In the genomic region with DNA sequence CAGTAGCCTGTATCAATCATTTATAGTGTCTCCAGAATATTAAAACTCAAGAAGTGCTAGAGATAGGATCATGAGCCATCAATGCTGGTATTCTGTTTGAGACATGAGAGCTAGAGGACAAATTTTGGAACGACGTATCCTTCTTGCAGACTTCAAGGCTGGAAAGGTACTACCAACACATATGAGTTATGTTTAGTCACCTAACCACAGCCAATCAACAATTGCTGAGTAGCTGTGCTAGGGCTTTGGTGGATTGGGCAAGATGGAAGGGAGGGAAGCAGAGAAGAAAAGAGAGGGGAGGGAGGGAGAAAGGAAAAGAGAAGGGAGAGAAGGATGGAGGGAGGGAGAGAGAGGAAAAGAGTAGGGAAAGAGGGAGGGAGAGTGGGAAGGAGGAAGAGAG, we compare ENCODE assay signal across 17 cellular contexts. TPM values are rescaled to one million over a fixed set of nuclear protein-coding genes. Genes with fewer than 3 reads are reported as not detected.
DNase-seq lines count a peak whose midpoint lies in the region; ATAC-seq and TF ChIP-seq lines count a peak whose summit lies in the region.
"Had no signal": no experiment of that assay in that cellular context is flagged by ENCODE, and none has a peak within 500 bp of the region (broad histone marks: within the 10 kb centered on the region; RNA-seq: fewer than 3 reads in every experiment).

No MANE protein-coding gene starts in this region.

- POLR2A ChIA-PET in PC-3 (lab: Charles Lee; ENCODE audit: unreplicated experiment): no interaction called here

- H3K36me3 ChIP-seq in PC-3 (ENCODE audit: low read depth, low read length) (no peaks in the 10 kb centered on the region), mammary epithelial cell (ENCODE audit: insufficient read depth, low read length) (no peaks in the 10 kb centered on the region)
- H3K36me3 ChIP-seq: BE2C had no signal

- no TSS peak for BruUV-seq in PC-3 (replicated peaks; lab: Mats Ljungman, UMichigan)
- BruUV-seq in mammary epithelial cell (replicated peaks; lab: Mats Ljungman, UMichigan): no TSS peak

- H3K27ac Mint-ChIP-seq in activated CD4-positive, alpha-beta T cell treated with anti-CD3 and anti-CD28 coated beads, Interleukin-2, amount 10 ng/mL, durations not matched to agents 24 days and 14 days: no peak overlapping the region
- H3K27ac Mint-ChIP-seq: CD4-positive, alpha-beta T cell; H9 had no signal

- H4K20me1 ChIP-seq in PC-3 (ENCODE audit: low read length) (no peaks in the 10 kb centered on the region), mammary epithelial cell (ENCODE audit: insufficient read depth, low read length) (no peaks in the 10 kb centered on the region)

- no peaks in the 10 kb centered on the region for H3K9me3 Mint-ChIP-seq in activated CD4-positive, alpha-beta T cell treated with anti-CD3 and anti-CD28 coated beads, Interleukin-2, amount 10 ng/mL, durations not matched to agents 24 days and 14 days
- H3K9me3 Mint-ChIP-seq: CD4-positive, alpha-beta T cell had no signal

- H3K36me3 Mint-ChIP-seq in activated CD4-positive, alpha-beta T cell treated with anti-CD3 and anti-CD28 coated beads, Interleukin-2, amount 10 ng/mL, durations not matched to agents 24 days and 14 days (ENCODE audit: low read depth): no peaks in the 10 kb centered on the region

- H3K4me3 ChIP-seq in PC-3 (ENCODE audit: low read length): no peak overlapping the region
- H3K4me3 ChIP-seq in mammary epithelial cell (replicated peaks in 1 of 3; ENCODE audit: insufficient read depth in 1 of 3, low read depth in 2 of 3, low read length in 3 of 3): no peak overlapping the region

- 79% methylated on average over 2 of the region's 2 CpGs for WGBS in mammary epithelial cell (ENCODE audit: low coverage, missing lambda C conversion rate)

- peak; percentile 36 for ATAC-seq in PC-3
- ATAC-seq in activated CD4-positive, CD25-positive, alpha-beta regulatory T cell treated with anti-CD3 and anti-CD28 coated beads, Interleukin-2, amount 50 U/mL, for 24 hours: no peak

- H2AFZ ChIP-seq in PC-3 (ENCODE audit: low read length) (no peak overlapping the region), mammary epithelial cell (ENCODE audit: low read depth, low read length) (no peak overlapping the region)

- H3K27me3 ChIP-seq in PC-3 (ENCODE audit: low read length): no peaks in the 10 kb centered on the region
- no peaks in the 10 kb centered on the region for H3K27me3 ChIP-seq in mammary epithelial cell (ENCODE audit: insufficient read depth, low read length)
- H3K27me3 ChIP-seq: BE2C had no signal

- TF ChIP-seq CTCF in PC-3 (conservative IDR thresholded peaks at IDR 0.05; ENCODE audit: low read depth, low read length) (no peak), mammary epithelial cell (conservative IDR thresholded peaks at IDR 0.05 in 1 of 2, IDR thresholded peaks at IDR 0.05 in 1 of 2; ENCODE audit: extremely low read depth in 1 of 2, insufficient read depth in 1 of 2, low read depth in 1 of 2, low read length in 2 of 2) (no peak)

- no peaks in the 10 kb centered on the region for H3K4me1 Mint-ChIP-seq in activated CD4-positive, alpha-beta T cell treated with anti-CD3 and anti-CD28 coated beads, Interleukin-2, amount 10 ng/mL, durations not matched to agents 24 days and 14 days
- H3K4me1 Mint-ChIP-seq: H9 had no signal

- H3K27ac ChIP-seq in PC-3 (ENCODE audit: low read length) (no peak overlapping the region), mammary epithelial cell (ENCODE audit: insufficient read depth, low read depth, low read length) (no peak overlapping the region)
- H3K27ac ChIP-seq: HL-60 had no signal

- dilution Hi-C loops in mammary epithelial cell (cut with HindIII; ENCODE audit: low sequenced_read_pairs): no loop called here

- H3F3A ChIP-seq in PC-3 (ENCODE audit: low read length, unreplicated experiment): no peaks in the 10 kb centered on the region

- DNase-seq in HCEC 1CT (peak; percentile 3), PC-3 (peak; percentile 70), mammary epithelial cell (peak; percentile 20), kidney tubule cell (ENCODE audit: low spot score) (peak; percentile 6), activated T-cell treated with anti-CD3 and anti-CD28 coated beads for 4 hours (no peak), hypothalamus (lab: John Stamatoyannopoulos, UW) (no peak)
- no peak for DNase-seq in activated CD4-positive, alpha-beta T cell treated with anti-CD3 and anti-CD28 coated beads, Interleukin-2, amount 10 ng/mL, durations not matched to agents 24 days and 14 days
- DNase-seq: ACHN; BE2C; C1 segment of cervical spinal cord; Caco-2; CD4-positive, alpha-beta T cell; GF-D8; H9 had no signal

- no peak overlapping the region for H3K4me3 Mint-ChIP-seq in activated CD4-positive, alpha-beta T cell treated with anti-CD3 and anti-CD28 coated beads, Interleukin-2, amount 10 ng/mL, durations not matched to agents 24 days and 14 days
- H3K4me3 Mint-ChIP-seq: CD4-positive, alpha-beta T cell; H9 had no signal

- in situ Hi-C loops in mammary epithelial cell (cut with MboI; ENCODE audit: low sequenced_read_pairs in 2 of 2): no loop called here

- CTCF ChIA-PET in PC-3 (lab: Charles Lee) (no interaction called here), mammary epithelial cell (lab: Charles Lee; ENCODE audit: low non-redundant PET) (no interaction called here)

- no peaks in the 10 kb centered on the region for H3K9me2 ChIP-seq in PC-3 (replicated peaks; ENCODE audit: low read length)

- H3K4me1 ChIP-seq in PC-3 (ENCODE audit: insufficient read depth, low read length) (peaks cover 30% of the 10 kb centered on the region), mammary epithelial cell (ENCODE audit: insufficient read depth, low read length) (no peaks in the 10 kb centered on the region)
- H3K4me1 ChIP-seq: BE2C, Caco-2 had no signal

- H3K9me3 ChIP-seq in PC-3 (ENCODE audit: low read length) (no peaks in the 10 kb centered on the region), mammary epithelial cell (replicated peaks; ENCODE audit: insufficient read depth, low read length) (no peaks in the 10 kb centered on the region)
- H3K9me3 ChIP-seq: BE2C, Caco-2 had no signal

- 0 out of 2 replicates have a peak overlapping the region, but pooled peaks have one; percentile 11 for H3K4me2 ChIP-seq in PC-3 (ENCODE audit: low read length)
- H3K4me2 ChIP-seq in mammary epithelial cell (ENCODE audit: insufficient read depth, low read depth, low read length): no peak overlapping the region

- no peaks in the 10 kb centered on the region for H3K79me2 ChIP-seq in PC-3 (ENCODE audit: low read length)
- H3K79me2 ChIP-seq in mammary epithelial cell (ENCODE audit: insufficient read depth, low read length): no peaks in the 10 kb centered on the region

- intact Hi-C loops in PC-3 (cut with micrococcal nuclease): no loop called here
- intact Hi-C loops in mammary epithelial cell (cut with micrococcal nuclease): no loop called here
- intact Hi-C loops in activated CD4-positive, alpha-beta T cell treated with anti-CD3 and anti-CD28 coated beads, Interleukin-2, amount 10 ng/mL, durations not matched to agents 24 days and 14 days (cut with micrococcal nuclease): no loop called here

- peaks cover 5% of the 10 kb centered on the region for H3K27me3 Mint-ChIP-seq in activated CD4-positive, alpha-beta T cell treated with anti-CD3 and anti-CD28 coated beads, Interleukin-2, amount 10 ng/mL, durations not matched to agents 24 days and 14 days

- H3K9ac ChIP-seq in PC-3 (ENCODE audit: low read length) (no peak overlapping the region), mammary epithelial cell (ENCODE audit: insufficient read depth, low read length) (no peak overlapping the region)

RNA-seq across cellular contexts. Expression of a gene that starts 21.6 kb away (rescaled TPM):
- 0.66 and 2.1 TPM in 2 replicates for total RNA-seq in PC-3 (2014; rRNA removed)
- total RNA-seq in mammary epithelial cell: under 1 TPM in 1 of 2 donors, not detected in 1; under 0.01 TPM
- not detected for polyA plus RNA-seq in mammary epithelial cell
- not detected for polyA minus RNA-seq in mammary epithelial cell
- 0.14 and 0.16 TPM in 2 replicates for total RNA-seq in activated CD4-positive, alpha-beta T cell treated with anti-CD3 and anti-CD28 coated beads, Interleukin-2, amount 10 ng/mL, durations not matched to agents 24 days and 14 days
- total RNA-seq: HT1080 had no signal

Comparison
In these comparisons a context has a peak if more than half of its experiments do, and no peak if none do; other contexts are left out.
1. DNase-seq: peak in HCEC 1CT (single experiment), PC-3 (single experiment), mammary epithelial cell (single experiment) and kidney tubule cell (single experiment); none in activated T-cell treated with anti-CD3 and anti-CD28 coated beads for 4 hours (single experiment), activated CD4-positive, alpha-beta T cell treated with anti-CD3 and anti-CD28 coated beads, Interleukin-2, amount 10 ng/mL, durations not matched to agents 24 days and 14 days (single experiment) and hypothalamus (0 of 51).